8 cellular contexts compared by ENCODE assay signal in the genomic region with DNA sequence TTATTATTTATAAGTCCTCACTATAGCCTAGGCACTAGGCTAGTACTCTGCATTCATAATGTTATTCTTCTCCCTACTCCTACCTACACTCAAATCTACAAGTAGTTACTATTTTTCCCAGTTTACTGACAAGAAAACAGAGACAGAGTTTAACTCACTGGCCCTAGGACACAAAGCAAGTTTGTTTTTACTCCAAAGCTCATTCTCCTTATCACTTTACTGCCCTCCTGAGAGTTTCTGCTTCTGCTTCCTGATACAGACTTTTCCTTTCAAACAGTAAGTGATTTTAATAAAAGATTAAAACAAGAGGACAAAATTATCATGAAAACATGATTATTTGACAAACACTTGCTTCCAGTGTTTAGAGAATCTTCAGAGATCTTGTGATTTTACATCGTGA.
"Had no signal": no experiment of that assay in that cellular context is flagged by ENCODE, and none has a peak within 500 bp of the region (broad histone marks: within the 10 kb centered on the region; RNA-seq: fewer than 3 reads in every experiment).

No MANE protein-coding gene starts in this region.

- H3K4me3 ChIP-seq: GM23248, HAP-1 had no signal

- DNase-seq: GM23248, GOT3, H7, HFFc6 had no signal

- H3K36me3 ChIP-seq: HAP-1 had no signal

- H3K9ac ChIP-seq: GM23248 had no signal

- H3K27ac ChIP-seq: GM23248, HL-60 had no signal

- ATAC-seq: HCT116, HepG2 had no signal

- H3K9me3 ChIP-seq: HAP-1 had no signal
